8 cellular contexts compared by ENCODE assay signal in genomic region chr15:40743921-40744809, GRCh38. TPM values are rescaled to one million over a fixed set of nuclear protein-coding genes. Genes with fewer than 3 reads are reported as not detected.
DNase-seq lines count a peak whose midpoint lies in the region; ATAC-seq and TF ChIP-seq lines count a peak whose summit lies in the region.

No MANE protein-coding gene starts in this region.

- H3K4me3 Mint-ChIP-seq in activated naive CD4-positive, alpha-beta T cell treated with anti-CD3 and anti-CD28 coated beads for 36 hours, result no peak overlapping the region
- peak overlapping the region; percentile 35 for H3K4me3 Mint-ChIP-seq in activated CD8-positive, alpha-beta T cell treated with anti-CD3 and anti-CD28 coated beads, Interleukin-2, amount 10 ng/mL, durations not matched to agents 7 days and 5 days

- H3K27me3 ChIP-seq in foreskin keratinocyte, result no peaks in the 10 kb centered on the region

- no peaks in the 10 kb centered on the region for H3K9me3 Mint-ChIP-seq in activated naive CD4-positive, alpha-beta T cell treated with anti-CD3 and anti-CD28 coated beads for 36 hours
- no peaks in the 10 kb centered on the region for H3K9me3 Mint-ChIP-seq in activated CD8-positive, alpha-beta T cell treated with anti-CD3 and anti-CD28 coated beads, Interleukin-2, amount 10 ng/mL, durations not matched to agents 7 days and 5 days (ENCODE audit: insufficient read depth)

- H3K27me3 Mint-ChIP-seq in activated naive CD4-positive, alpha-beta T cell treated with anti-CD3 and anti-CD28 coated beads for 36 hours (ENCODE audit: low read depth), result no peaks in the 10 kb centered on the region
- no peaks in the 10 kb centered on the region for H3K27me3 Mint-ChIP-seq in activated CD8-positive, alpha-beta T cell treated with anti-CD3 and anti-CD28 coated beads, Interleukin-2, amount 10 ng/mL, durations not matched to agents 7 days and 5 days (ENCODE audit: low read depth)

- peak overlapping the region; percentile 51 for H3K27ac ChIP-seq in foreskin keratinocyte

- H3K27ac Mint-ChIP-seq in activated naive CD4-positive, alpha-beta T cell treated with anti-CD3 and anti-CD28 coated beads for 36 hours, result peak overlapping the region; percentile 48
- H3K27ac Mint-ChIP-seq in activated CD8-positive, alpha-beta T cell treated with anti-CD3 and anti-CD28 coated beads, Interleukin-2, amount 10 ng/mL, durations not matched to agents 7 days and 5 days, result peak overlapping the region; percentile 87

- peaks cover 15% of the 10 kb centered on the region for H3K4me1 Mint-ChIP-seq in activated naive CD4-positive, alpha-beta T cell treated with anti-CD3 and anti-CD28 coated beads for 36 hours (ENCODE audit: low read depth)
- H3K4me1 Mint-ChIP-seq in activated CD8-positive, alpha-beta T cell treated with anti-CD3 and anti-CD28 coated beads, Interleukin-2, amount 10 ng/mL, durations not matched to agents 7 days and 5 days (ENCODE audit: low read depth), result peaks cover 45% of the 10 kb centered on the region

- H3K4me1 ChIP-seq in foreskin keratinocyte, result peaks cover 6% of the 10 kb centered on the region

- intact Hi-C loops in activated naive CD4-positive, alpha-beta T cell treated with anti-CD3 and anti-CD28 coated beads for 36 hours (cut with micrococcal nuclease), result loop anchor here (1.0 to 2.0 kb wide), 4 partner anchors 11 to 150 kb away; partner anchors contain the start of genes RAD51, RMDN3 and VPS18

- TF ChIP-seq CTCF in foreskin keratinocyte (conservative IDR thresholded peaks at IDR 0.05), result no peak

- peaks cover 14% of the 10 kb centered on the region for H3K36me3 Mint-ChIP-seq in activated naive CD4-positive, alpha-beta T cell treated with anti-CD3 and anti-CD28 coated beads for 36 hours (ENCODE audit: low read depth)
- peaks cover 59% of the 10 kb centered on the region for H3K36me3 Mint-ChIP-seq in activated CD8-positive, alpha-beta T cell treated with anti-CD3 and anti-CD28 coated beads, Interleukin-2, amount 10 ng/mL, durations not matched to agents 7 days and 5 days (ENCODE audit: low read depth)

- DNase-seq in activated naive CD4-positive, alpha-beta T cell treated with anti-CD3 and anti-CD28 coated beads for 36 hours, result peak; percentile 81
- no peak for DNase-seq in activated naive CD4-positive, alpha-beta T cell (lab: John Stamatoyannopoulos, UW)
- DNase-seq in activated CD8-positive, alpha-beta T cell treated with anti-CD3 and anti-CD28 coated beads, Interleukin-2, amount 10 ng/mL, durations not matched to agents 7 days and 5 days, result peak; percentile 85
- peak; percentile 63 to 80 for DNase-seq in foreskin keratinocyte
- DNase-seq in stimulated activated CD8-positive, alpha-beta memory T cell treated with anti-CD3 and anti-CD28 coated beads, Interleukin-15, amount 100 ng/mL, for 1 hour (ENCODE audit: low read depth), result peak; percentile 30
- DNase-seq in anterior cingulate cortex (lab: John Stamatoyannopoulos, UW), result no peak
- no peak for DNase-seq in 8988T

- CTCF ChIA-PET in activated naive CD4-positive, alpha-beta T cell treated with anti-CD3 and anti-CD28 coated beads for 36 hours (lab: Charles Lee), result interaction anchor here (1.0 to 7.0 kb wide), 4 partner anchors 14 to 44 kb away, joined by 3 to 32 read pairs (median 3); no protein-coding TSS in a partner anchor
- CTCF ChIA-PET in activated CD8-positive, alpha-beta T cell treated with anti-CD3 and anti-CD28 coated beads, Interleukin-2, amount 10 ng/mL, durations not matched to agents 7 days and 5 days (lab: Charles Lee), result interaction anchor here (0.6 to 10.7 kb wide), 13 partner anchors 9 to 289 kb away, joined by 3 to 107 read pairs (median 6); partner anchors contain the start of genes C15orf62, RAD51 and VPS18

- POLR2A ChIA-PET in activated CD8-positive, alpha-beta T cell treated with anti-CD3 and anti-CD28 coated beads, Interleukin-2, amount 10 ng/mL, durations not matched to agents 7 days and 5 days (lab: Charles Lee), result interaction anchor here (0.6 to 3.0 kb wide), 10 partner anchors 9 to 539 kb away, joined by 3 to 13 read pairs (median 4); partner anchors contain the start of genes GCHFR, RAD51 and RPUSD2

- peak; percentile 94 for ATAC-seq in activated CD8-positive, alpha-beta T cell treated with anti-CD3 and anti-CD28 coated beads, Interleukin-2, amount 10 ng/mL, durations not matched to agents 7 days and 5 days
- ATAC-seq in foreskin keratinocyte (peak; percentile 82), HG03108 (IDR thresholded peaks at IDR 0.05; ENCODE audit: unreplicated experiment) (no peak)

RNA-seq across cellular contexts. Expression of gene RMDN3, which starts 10.9 kb away (rescaled TPM):
- total RNA-seq in activated naive CD4-positive, alpha-beta T cell treated with anti-CD3 and anti-CD28 coated beads for 36 hours, result 10 to 100 TPM; 17.8 to 19.2 TPM
- 10 to 100 TPM; 34.0 to 35.1 TPM for total RNA-seq in activated CD8-positive, alpha-beta T cell treated with anti-CD3 and anti-CD28 coated beads, Interleukin-2, amount 10 ng/mL, durations not matched to agents 7 days and 5 days
- 18.7 and 20.6 TPM in 2 replicates for total RNA-seq in foreskin keratinocyte
- polyA plus RNA-seq in foreskin keratinocyte, result 18.5 and 21.1 TPM in 2 replicates

RNA-seq across cellular contexts. Expression of gene GCHFR, which starts 19.7 kb away (rescaled TPM):
- 10 to 100 TPM; 28.1 to 32.7 TPM for total RNA-seq in activated naive CD4-positive, alpha-beta T cell treated with anti-CD3 and anti-CD28 coated beads for 36 hours
- 10 to 100 TPM; 50.6 to 50.8 TPM for total RNA-seq in activated CD8-positive, alpha-beta T cell treated with anti-CD3 and anti-CD28 coated beads, Interleukin-2, amount 10 ng/mL, durations not matched to agents 7 days and 5 days
- 7.3 and 9.0 TPM in 2 replicates for total RNA-seq in foreskin keratinocyte
- polyA plus RNA-seq in foreskin keratinocyte, result 9.0 and 12.9 TPM in 2 replicates

RNA-seq across cellular contexts. Expression of gene C15orf62, which starts 25.6 kb away (rescaled TPM):
- total RNA-seq in activated naive CD4-positive, alpha-beta T cell treated with anti-CD3 and anti-CD28 coated beads for 36 hours, result under 1 TPM; 0.10 to 0.33 TPM
- 1 to 10 TPM; 1.1 to 1.2 TPM for total RNA-seq in activated CD8-positive, alpha-beta T cell treated with anti-CD3 and anti-CD28 coated beads, Interleukin-2, amount 10 ng/mL, durations not matched to agents 7 days and 5 days
- 0.11 and 0.14 TPM in 2 replicates for total RNA-seq in foreskin keratinocyte
- 0.08 and 0.15 TPM in 2 replicates for polyA plus RNA-seq in foreskin keratinocyte

RNA-seq across cellular contexts. Expression of gene RAD51, which starts 49.2 kb away (rescaled TPM):
- 10 to 100 TPM; 65.8 to 68.8 TPM for total RNA-seq in activated naive CD4-positive, alpha-beta T cell treated with anti-CD3 and anti-CD28 coated beads for 36 hours
- total RNA-seq in activated CD8-positive, alpha-beta T cell treated with anti-CD3 and anti-CD28 coated beads, Interleukin-2, amount 10 ng/mL, durations not matched to agents 7 days and 5 days, result 10 to 100 TPM; 82.7 to 87.3 TPM
- total RNA-seq in foreskin keratinocyte, result 19.8 and 22.4 TPM in 2 replicates
- polyA plus RNA-seq in foreskin keratinocyte, result 37.1 and 40.6 TPM in 2 replicates

Comparison
In these comparisons a context has a peak if more than half of its experiments do, and no peak if none do; other contexts are left out.
1. DNase-seq: peak in activated naive CD4-positive, alpha-beta T cell treated with anti-CD3 and anti-CD28 coated beads for 36 hours (single experiment), activated CD8-positive, alpha-beta T cell treated with anti-CD3 and anti-CD28 coated beads, Interleukin-2, amount 10 ng/mL, durations not matched to agents 7 days and 5 days (single experiment), foreskin keratinocyte (2 of 2) and stimulated activated CD8-positive, alpha-beta memory T cell treated with anti-CD3 and anti-CD28 coated beads, Interleukin-15, amount 100 ng/mL, for 1 hour (single experiment); none in activated naive CD4-positive, alpha-beta T cell (0 of 4), anterior cingulate cortex (0 of 58) and 8988T (single experiment).